Comparison of ENCODE assay signal across 16 cellular contexts in genomic region chr21:41634211-41634694, GRCh38.
DNase-seq lines count a peak whose midpoint lies in the region; TF ChIP-seq lines count a peak whose summit lies in the region.
"Had no signal": no experiment of that assay in that cellular context is flagged by ENCODE, and none has a peak within 500 bp of the region (broad histone marks: within the 10 kb centered on the region; RNA-seq: fewer than 3 reads in every experiment).

No MANE protein-coding gene starts in this region.

- BruUV-seq in Calu3 (replicated peaks; lab: Mats Ljungman, UMichigan), result no TSS peak

- no peak overlapping the region for H4K8ac ChIP-seq in neuronal stem cell (ENCODE audit: low read depth, low read length)

- no peak overlapping the region for H3K4me3 ChIP-seq in NT2/D1 (ENCODE audit: insufficient read length, low read depth)
- H3K4me3 ChIP-seq in esophagus squamous epithelium, result no peak overlapping the region
- no peak overlapping the region for H3K4me3 ChIP-seq in neuronal stem cell (ENCODE audit: low read length in 2 of 2)
- H3K4me3 ChIP-seq: left ventricle myocardium inferior had no signal

- peaks cover 16% of the 10 kb centered on the region for H3K4me1 ChIP-seq in NT2/D1 (ENCODE audit: insufficient read depth, insufficient read length)
- H3K4me1 ChIP-seq in esophagus squamous epithelium, result peaks cover 17 to 57% (median 28%) of the 10 kb centered on the region in 3 donors
- H3K4me1 ChIP-seq in neuronal stem cell (ENCODE audit: control insufficient read depth in 2 of 2, insufficient read depth in 1 of 2, low read depth in 1 of 2, low read length in 2 of 2), result peaks cover 0 to 3% of the 10 kb centered on the region in 2 donors
- H3K4me1 ChIP-seq: left ventricle myocardium inferior had no signal

- no peak overlapping the region for H4K91ac ChIP-seq in neuronal stem cell (ENCODE audit: low read depth, low read length, poor library complexity)

- peak overlapping the region; percentile 6 for H3K23ac ChIP-seq in neuronal stem cell (ENCODE audit: low read depth, low read length, poor library complexity)

- H2BK15ac ChIP-seq in neuronal stem cell (ENCODE audit: low read length), result no peak overlapping the region

- H2AFZ ChIP-seq in neuronal stem cell (ENCODE audit: low read length), result no peak overlapping the region

- peak overlapping the region; percentile 19 for H3K4me3 Mint-ChIP-seq in Calu3 (ENCODE audit: low read depth, unreplicated experiment)
- H3K4me3 Mint-ChIP-seq: central memory CD8-positive, alpha-beta T cell; stimulated activated naive CD8-positive, alpha-beta T cell treated with anti-CD3 and anti-CD28 coated beads, Interleukin-15, Interleukin-2, amounts not matched to agents 100 ng/mL and 50 ng/mL, for 24 hours; T-helper 2 cell treated with Interferon-gamma antibody and Interleukin-4, amounts not matched to agents 5 μg/mL and 100 μg/mL, for 36 hours had no signal

- H3K9me3 ChIP-seq in NT2/D1 (ENCODE audit: insufficient read depth, low read length) (peaks cover 16% of the 10 kb centered on the region; the same call in 1 of the 2 replicates), esophagus squamous epithelium (no peaks in the 10 kb centered on the region), neuronal stem cell (replicated peaks in 1 of 2; ENCODE audit: control insufficient read depth in 2 of 2, insufficient read depth in 1 of 2, low read depth in 1 of 2, low read length in 2 of 2) (no peaks in the 10 kb centered on the region)

- peak overlapping the region; percentile 74 for H3K27ac Mint-ChIP-seq in Calu3 (ENCODE audit: unreplicated experiment)
- H3K27ac Mint-ChIP-seq: stimulated activated naive CD8-positive, alpha-beta T cell treated with anti-CD3 and anti-CD28 coated beads, Interleukin-15, Interleukin-2, amounts not matched to agents 100 ng/mL and 50 ng/mL, for 24 hours; T-helper 2 cell treated with Interferon-gamma antibody and Interleukin-4, amounts not matched to agents 5 μg/mL and 100 μg/mL, for 36 hours had no signal

- TF ChIP-seq CTCF in Calu3 (IDR thresholded peaks at IDR 0.05; ENCODE audit: unreplicated experiment) (no peak), esophagus squamous epithelium (IDR thresholded peaks at IDR 0.05) (no peak)

- peaks cover 6% of the 10 kb centered on the region for H3K9me3 Mint-ChIP-seq in Calu3 (ENCODE audit: low read depth, unreplicated experiment)
- H3K9me3 Mint-ChIP-seq: T-helper 2 cell treated with Interferon-gamma antibody and Interleukin-4, amounts not matched to agents 5 μg/mL and 100 μg/mL, for 36 hours had no signal

- intact Hi-C loops in Calu3 (cut with micrococcal nuclease; ENCODE audit: unreplicated experiment), result loop anchor here (1.0 kb wide), 1 partner anchor 45 kb away; no protein-coding TSS in a partner anchor
- intact Hi-C loops in esophagus squamous epithelium (cut with DNase I), result no loop called here

- no peak overlapping the region for H2AK5ac ChIP-seq in neuronal stem cell (ENCODE audit: low read depth, low read length)

- H3K36me3 Mint-ChIP-seq in Calu3 (ENCODE audit: insufficient read depth, unreplicated experiment), result peaks cover 13% of the 10 kb centered on the region

- no peak for TF ChIP-seq POLR2A in esophagus squamous epithelium (IDR thresholded peaks at IDR 0.05)

- H3K36me3 ChIP-seq in NT2/D1 (ENCODE audit: insufficient read depth, insufficient read length, low read length) (no peaks in the 10 kb centered on the region), esophagus squamous epithelium (no peaks in the 10 kb centered on the region), neuronal stem cell (replicated peaks in 1 of 2; ENCODE audit: control insufficient read depth in 2 of 2, insufficient read depth in 2 of 2, low read length in 2 of 2) (no peaks in the 10 kb centered on the region)
- H3K36me3 ChIP-seq: left ventricle myocardium inferior had no signal

- H2BK12ac ChIP-seq in neuronal stem cell (ENCODE audit: low read length), result no peak overlapping the region

- peak overlapping the region; percentile 49 to 90 (median 76) for H3K27ac ChIP-seq in esophagus squamous epithelium
- no peak overlapping the region for H3K27ac ChIP-seq in neuronal stem cell (replicated peaks; ENCODE audit: low read length)
- H3K27ac ChIP-seq: KMS-11, left ventricle myocardium inferior had no signal

- no peak overlapping the region for H3K4me2 ChIP-seq in neuronal stem cell (ENCODE audit: insufficient read depth, low read length, poor library complexity, severe bottlenecking)
- H3K4me2 ChIP-seq: KMS-11 had no signal

- CTCF ChIA-PET in Calu3 (lab: Charles Lee), result interaction anchor here (0.6 to 1.9 kb wide), 5 partner anchors 21 to 229 kb away, joined by 3 to 13 read pairs (median 5); no protein-coding TSS in a partner anchor

- H3K18ac ChIP-seq in neuronal stem cell (ENCODE audit: low read length), result peak overlapping the region; percentile 81

- H2BK5ac ChIP-seq in neuronal stem cell (ENCODE audit: low read length), result no peak overlapping the region

- no peaks in the 10 kb centered on the region for H3K27me3 ChIP-seq in NT2/D1 (ENCODE audit: insufficient read depth, insufficient read length)
- H3K27me3 ChIP-seq in esophagus squamous epithelium, result no peaks in the 10 kb centered on the region
- no peaks in the 10 kb centered on the region for H3K27me3 ChIP-seq in neuronal stem cell (ENCODE audit: control insufficient read depth in 3 of 3, insufficient read depth in 3 of 3, low read depth in 1 of 3, low read length in 3 of 3)

- no peak overlapping the region for H2BK120ac ChIP-seq in neuronal stem cell (ENCODE audit: low read depth, low read length)

- H3K79me1 ChIP-seq in neuronal stem cell (ENCODE audit: low read depth, low read length), result no peaks in the 10 kb centered on the region

- DNase-seq in Calu3, result peak; percentile 80
- DNase-seq in NT2/D1 (ENCODE audit: low read depth, low spot score), result peak; percentile 85
- no peak for DNase-seq in esophagus squamous epithelium (lab: John Stamatoyannopoulos, UW)
- DNase-seq in neuronal stem cell (ENCODE audit: low spot score), result no peak
- DNase-seq in AG08395 (ENCODE audit: low spot score), result no peak
- DNase-seq in MV-4-11 (lab: John Stamatoyannopoulos, UW), result no peak
- DNase-seq in NCI-H187 treated with DMSO at 0.1 percent for 48 hours (lab: John Stamatoyannopoulos, UW), result no peak
- DNase-seq in A172 (ENCODE audit: low spot score), result no peak
- DNase-seq: glutamatergic neuron, left ventricle myocardium inferior, NCI-H1694, NCI-H526 had no signal

- H3K4me1 Mint-ChIP-seq in Calu3 (ENCODE audit: low read depth, unreplicated experiment), result peaks cover 63% of the 10 kb centered on the region
- H3K4me1 Mint-ChIP-seq: central memory CD8-positive, alpha-beta T cell had no signal

- peak overlapping the region; percentile 39 for H3K4ac ChIP-seq in neuronal stem cell (ENCODE audit: low read length)

- H3K9ac ChIP-seq in NT2/D1 (ENCODE audit: insufficient read length, low read depth), result no peak overlapping the region
- peak overlapping the region; percentile 27 for H3K9ac ChIP-seq in neuronal stem cell (ENCODE audit: low read depth, low read length, poor library complexity)
- H3K9ac ChIP-seq: KMS-11 had no signal

- H3K14ac ChIP-seq in neuronal stem cell (ENCODE audit: low read length), result no peak overlapping the region

- H3K27me3 Mint-ChIP-seq in Calu3 (ENCODE audit: unreplicated experiment), result no peaks in the 10 kb centered on the region

- 20 to 40% methylated on average over 1 to 2 of the region's 6 CpGs for WGBS in esophagus squamous epithelium, 2 donors
- no CpG with 5 or more reads among the region's 6 CpGs for WGBS in neuronal stem cell (ENCODE audit: extremely low coverage in 2 of 2, insufficient read length in 2 of 2, insufficient replicate concordance in 1 of 2), 2 donors

Comparison
In these comparisons a context has a peak if more than half of its experiments do, and no peak if none do; other contexts are left out.
1. DNase-seq: peak in Calu3 (single experiment) and NT2/D1 (single experiment); none in esophagus squamous epithelium (single experiment), neuronal stem cell (single experiment), AG08395 (single experiment), MV-4-11 (single experiment), NCI-H187 treated with DMSO at 0.1 percent for 48 hours (single experiment) and A172 (single experiment).